In genomic region chr3:107882261-107882660, GRCh38 we compare ENCODE assay signal across 32 cellular contexts.
"Had no signal": no experiment of that assay in that cellular context is flagged by ENCODE, and none has a peak within 500 bp of the region (broad histone marks: within the 10 kb centered on the region; RNA-seq: fewer than 3 reads in every experiment).

No MANE protein-coding gene starts in this region.

- DNase-seq: activated B cell treated with CpG ODN at 0.5 μM for 24 hours; activated CD4-positive, alpha-beta memory T cell treated with anti-CD3 and anti-CD28 coated beads for 36 hours; activated CD4-positive, alpha-beta T cell treated with anti-CD3 and anti-CD28 coated beads for 4 hours; activated CD4-positive, alpha-beta T cell treated with anti-CD3 and anti-CD28 coated beads, Interleukin-2, amount 50 U/mL, for 1 hour; activated CD4-positive, CD25-positive, alpha-beta regulatory T cell treated with anti-CD3 and anti-CD28 coated beads, Interleukin-2, amount 50 U/mL, for 72 hours; activated CD8-positive, alpha-beta memory T cell treated with anti-CD3 and anti-CD28 coated beads, Interleukin-2, amount 50 U/mL, for 4 hours; activated gamma-delta T cell treated with Interleukin-2 at 50 U/mL for 16 hours; activated naive CD4-positive, alpha-beta T cell treated with anti-CD3 and anti-CD28 coated beads for 36 hours; activated T-cell treated with anti-CD3 and anti-CD28 coated beads for 4 hours; activated T-cell treated with anti-CD3 and anti-CD28 coated beads, Interleukin-2, amount 50 U/mL, for 4 hours; anterior cingulate cortex; Kasumi-1; KG1; MM.1S; MV-4-11; NCI-H1092; NCI-H146; NCI-H187; NCI-H2029 treated with DMSO at 0.1 percent for 48 hours; NCI-H2107; NCI-H2171; NCI-H510A; NCI-H526; NCI-H748 treated with DMSO at 0.1 percent for 48 hours; NK-92 treated with Interleukin-12 subunit alpha and Interleukin-12 subunit beta, amount 100 ng/mL, for 24 hours; Right ventricle myocardium superior; SW 1271; T-helper 1 cell; T-helper 2 cell; T-helper 9 cell had no signal

- H3K27ac ChIP-seq: VCaP had no signal

- ATAC-seq: activated naive CD4-positive, alpha-beta T cell treated with anti-CD3 and anti-CD28 coated beads, Interleukin-2, amount 50 U/mL, for 72 hours; activated T-cell treated with anti-CD3 and anti-CD28 coated beads, Interleukin-2, amount 50 U/mL, for 4 hours had no signal
